ENCODE assay signal across 28 cellular contexts in genomic region chr10:35971397-35971796, GRCh38.
"Had no signal": no experiment of that assay in that cellular context is flagged by ENCODE, and none has a peak within 500 bp of the region (broad histone marks: within the 10 kb centered on the region; RNA-seq: fewer than 3 reads in every experiment).

No MANE protein-coding gene starts in this region.

- ATAC-seq: activated CD8-positive, alpha-beta T cell treated with anti-CD3 and anti-CD28 coated beads for 36 hours; activated naive CD4-positive, alpha-beta T cell treated with anti-CD3 and anti-CD28 coated beads, Interleukin-2, amount 50 U/mL, for 72 hours; activated T-cell treated with anti-CD3 and anti-CD28 coated beads, Interleukin-2, amount 50 U/mL, for 4 hours; activated T-cell treated with anti-CD3 and anti-CD28 coated beads, Interleukin-2, amount 50 U/mL, for 72 hours; activated T-helper 17 cell treated with anti-CD3 and anti-CD28 coated beads, Interleukin-2, amount 50 U/mL, for 72 hours; body of pancreas had no signal

- DNase-seq: activated B cell treated with CpG ODN at 0.5 μM for 24 hours; activated CD4-positive, alpha-beta memory T cell treated with anti-CD3 and anti-CD28 coated beads for 36 hours; activated CD4-positive, alpha-beta T cell treated with anti-CD3 and anti-CD28 coated beads for 4 hours; activated CD4-positive, alpha-beta T cell treated with anti-CD3 and anti-CD28 coated beads, Interleukin-2, amount 10 ng/mL, durations not matched to agents 24 days and 14 days; activated CD4-positive, alpha-beta T cell treated with anti-CD3 and anti-CD28 coated beads, Interleukin-2, amount 50 U/mL, for 1 hour; activated CD4-positive, alpha-beta T cell treated with anti-CD3 and anti-CD28 coated beads, Interleukin-2, amount 50 U/mL, for 4 hours; activated CD4-positive, CD25-positive, alpha-beta regulatory T cell treated with anti-CD3 and anti-CD28 coated beads, Interleukin-2, amount 50 U/mL, for 72 hours; activated CD8-positive, alpha-beta memory T cell treated with anti-CD3 and anti-CD28 coated beads, Interleukin-2, amount 50 U/mL, for 4 hours; activated CD8-positive, alpha-beta T cell treated with anti-CD3 and anti-CD28 coated beads for 36 hours; activated effector memory CD4-positive, alpha-beta T cell treated with anti-CD3 and anti-CD28 coated beads, Interleukin-2, amount 50 U/mL, for 16 hours; activated gamma-delta T cell treated with Interleukin-2 at 50 U/mL for 16 hours; activated naive CD4-positive, alpha-beta T cell; activated naive CD4-positive, alpha-beta T cell treated with anti-CD3 and anti-CD28 coated beads for 36 hours; activated naive CD4-positive, alpha-beta T cell treated with anti-CD3 and anti-CD28 coated beads, Interleukin-2, amount 50 U/mL, for 16 hours; activated naive CD8-positive, alpha-beta T cell treated with anti-CD3 and anti-CD28 coated beads for 36 hours; activated T-cell treated with anti-CD3 and anti-CD28 coated beads for 4 hours; activated T-cell treated with anti-CD3 and anti-CD28 coated beads, Interleukin-2, amount 50 U/mL, for 1 hour; activated T-cell treated with anti-CD3 and anti-CD28 coated beads, Interleukin-2, amount 50 U/mL, for 4 hours; activated T-cell treated with anti-CD3 and anti-CD28 coated beads, Interleukin-2, amount 50 U/mL, for 72 hours; adrenal gland; amniotic stem cell; aorta; body of pancreas; cerebellar nuclear complex; T-helper 2 cell; T-helper 9 cell had no signal
